Comparison of ENCODE assay signal across 12 cellular contexts in the genomic region with DNA sequence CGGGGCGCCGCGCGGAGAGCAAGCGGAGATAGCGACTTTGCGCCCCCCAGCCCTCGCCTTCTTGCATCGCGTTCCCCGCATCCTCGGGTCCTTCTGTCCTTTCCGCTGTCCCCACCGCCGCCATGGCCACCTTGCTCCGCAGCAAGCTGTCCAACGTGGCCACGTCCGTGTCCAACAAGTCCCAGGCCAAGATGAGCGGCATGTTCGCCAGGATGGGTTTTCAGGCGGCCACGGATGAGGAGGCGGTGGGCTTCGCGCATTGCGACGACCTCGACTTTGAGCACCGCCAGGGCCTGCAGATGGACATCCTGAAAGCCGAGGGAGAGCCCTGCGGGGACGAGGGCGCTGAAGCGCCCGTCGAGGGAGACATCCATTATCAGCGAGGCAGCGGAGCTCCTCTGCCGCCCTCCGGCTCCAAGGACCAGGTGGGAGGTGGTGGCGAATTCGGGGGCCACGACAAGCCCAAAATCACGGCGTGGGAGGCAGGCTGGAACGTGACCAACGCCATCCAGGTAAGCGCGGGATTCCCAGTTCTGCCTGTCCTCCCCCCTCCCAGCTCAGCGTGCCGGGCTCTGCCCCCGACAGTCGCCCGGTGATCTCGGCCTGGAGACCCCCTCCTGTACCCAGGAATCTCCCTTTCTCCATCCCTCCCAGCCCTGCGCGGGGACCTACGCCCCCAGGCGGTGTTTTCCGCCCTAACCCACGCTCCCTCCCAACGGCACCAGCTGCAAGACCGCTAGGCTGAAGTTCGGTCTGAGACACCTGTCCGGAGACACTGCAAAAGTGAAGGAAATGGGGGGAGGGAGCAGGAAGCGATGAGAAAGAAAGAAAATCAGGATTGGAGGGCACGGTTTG. TPM values are rescaled to one million over a fixed set of nuclear protein-coding genes. Genes with fewer than 3 reads are reported as not detected.
DNase-seq lines count a peak whose midpoint lies in the region; ATAC-seq and TF ChIP-seq lines count a peak whose summit lies in the region.
"Had no signal": no experiment of that assay in that cellular context is flagged by ENCODE, and none has a peak within 500 bp of the region (broad histone marks: within the 10 kb centered on the region; RNA-seq: fewer than 3 reads in every experiment).

No MANE protein-coding gene starts in this region.

- H2BK20ac ChIP-seq in H9 (ENCODE audit: low read depth, low read length, poor library complexity, severe bottlenecking): no peak overlapping the region

- H3K4me2 ChIP-seq in H9 (ENCODE audit: insufficient read depth, insufficient read length, low read length): peak overlapping the region; percentile 58

- H4K91ac ChIP-seq in H9 (ENCODE audit: insufficient read length, low read depth, low read length): no peak overlapping the region

- H2AK5ac ChIP-seq in H9 (ENCODE audit: insufficient read length, low read length): no peak overlapping the region

- peaks cover 6% of the 10 kb centered on the region; the same call in 1 of the 2 replicates for H3K4me1 ChIP-seq in H9 (ENCODE audit: insufficient read depth, low read length)

- no peak overlapping the region for H2BK12ac ChIP-seq in H9 (ENCODE audit: insufficient read length, low read depth, low read length)

- H3K27me3 ChIP-seq in H9 (ENCODE audit: insufficient read depth, low read length): peaks cover 92% of the 10 kb centered on the region

- no peak overlapping the region for H3K4ac ChIP-seq in H9 (ENCODE audit: low read depth, low read length)

- H3K27ac Mint-ChIP-seq in H9 (no peak overlapping the region; a peak in 1 of 7 replicates), naive B cell (peak overlapping the region in 4 of 6 donors; percentile 39 to 88 (median 71))
- no peak overlapping the region for H3K27ac Mint-ChIP-seq in activated T-helper 17 cell treated with anti-CD3 and anti-CD28 coated beads, Interleukin-2, amount 50 U/mL, for 72 hours

- peaks cover 25% of the 10 kb centered on the region for H3K23me2 ChIP-seq in H9 (ENCODE audit: insufficient read length, low read depth, low read length, poor library complexity, severe bottlenecking)

- no peak overlapping the region; the same call in 1 of the 2 replicates for H2BK15ac ChIP-seq in H9 (ENCODE audit: low read depth, low read length)

- no peak overlapping the region for H3T11ph ChIP-seq in H9 (ENCODE audit: low read length)

- no peak overlapping the region for H3K18ac ChIP-seq in H9 (ENCODE audit: insufficient read length, low read depth, low read length)

- H3K9me3 ChIP-seq in H9 (ENCODE audit: control insufficient read depth, low read depth, low read length): no peaks in the 10 kb centered on the region

- no peak overlapping the region for H4K5ac ChIP-seq in H9 (ENCODE audit: insufficient read length, low read depth, low read length)

- H3K27me3 Mint-ChIP-seq in H9 (ENCODE audit: low read depth): peaks cover 100% of the 10 kb centered on the region
- H3K27me3 Mint-ChIP-seq in activated T-helper 17 cell treated with anti-CD3 and anti-CD28 coated beads, Interleukin-2, amount 50 U/mL, for 72 hours: peaks cover 78% of the 10 kb centered on the region
- peaks cover 77 to 98% (median 93%) of the 10 kb centered on the region in 3 donors for H3K27me3 Mint-ChIP-seq in naive B cell

- H3K79me1 ChIP-seq in H9 (ENCODE audit: insufficient read depth, low read depth, low read length, poor library complexity, severe bottlenecking): no peaks in the 10 kb centered on the region

- H3K27ac ChIP-seq in H9 (ENCODE audit: insufficient read length, low read depth, low read length): no peak overlapping the region

- H3K9me3 Mint-ChIP-seq in H9 (peaks cover 4 to 7% of the 10 kb centered on the region in 2 experiments; a peak in 4 of 5 replicates), naive B cell (peaks cover 2 to 28% (median 16%) of the 10 kb centered on the region in 7 donors)
- H3K9me3 Mint-ChIP-seq in activated T-helper 17 cell treated with anti-CD3 and anti-CD28 coated beads, Interleukin-2, amount 50 U/mL, for 72 hours: no peaks in the 10 kb centered on the region

- no peak overlapping the region for H2BK120ac ChIP-seq in H9 (ENCODE audit: low read depth, low read length, poor library complexity, severe bottlenecking)

- H2AFZ ChIP-seq in H9 (ENCODE audit: low read length): no peak overlapping the region

- no peak overlapping the region for H2BK5ac ChIP-seq in H9 (ENCODE audit: insufficient read length, low read length)

- no peak overlapping the region for H3K9ac ChIP-seq in H9 (ENCODE audit: extremely low read depth, insufficient read length, low read length)

- peak; percentile 32; the same call in 1 of the 3 replicates for TF ChIP-seq CTCF in H9 (conservative IDR thresholded peaks at IDR 0.05)

- peaks cover 51 to 67% of the 10 kb centered on the region in 2 experiments for H3K4me1 Mint-ChIP-seq in H9
- peaks cover 21% of the 10 kb centered on the region for H3K4me1 Mint-ChIP-seq in activated T-helper 17 cell treated with anti-CD3 and anti-CD28 coated beads, Interleukin-2, amount 50 U/mL, for 72 hours
- H3K4me1 Mint-ChIP-seq in naive B cell: peaks cover 52 to 72% (median 63%) of the 10 kb centered on the region in 3 donors

- H3K36me3 Mint-ChIP-seq in H9 (ENCODE audit: insufficient read depth in 1 of 3, low read depth in 3 of 3) (no peaks in the 10 kb centered on the region; a peak in 1 of 7 replicates), naive B cell (peaks cover 5 to 35% of the 10 kb centered on the region in 2 donors)
- H3K36me3 Mint-ChIP-seq in activated T-helper 17 cell treated with anti-CD3 and anti-CD28 coated beads, Interleukin-2, amount 50 U/mL, for 72 hours (ENCODE audit: low read depth): peaks cover 10% of the 10 kb centered on the region

- H3K4me3 Mint-ChIP-seq in H9: peak overlapping the region; percentile 42 to 75
- peak overlapping the region; percentile 40 for H3K4me3 Mint-ChIP-seq in activated T-helper 17 cell treated with anti-CD3 and anti-CD28 coated beads, Interleukin-2, amount 50 U/mL, for 72 hours
- peak overlapping the region; percentile 50 to 89 (median 74) for H3K4me3 Mint-ChIP-seq in naive B cell

- no peaks in the 10 kb centered on the region for H3K79me2 ChIP-seq in H9 (ENCODE audit: insufficient read depth, low read length)

- DNase-seq in NCI-H524 (lab: John Stamatoyannopoulos, UW): peak; percentile 44 to 67
- no peak for DNase-seq in NCI-H524 treated with DMSO at 0.1 percent for 48 hours (lab: John Stamatoyannopoulos, UW)
- DNase-seq in H9: peak; percentile 72
- DNase-seq in naive B cell: no peak
- DNase-seq in HuH-7.5 (ENCODE audit: low spot score): no peak
- DNase-seq in kidney glomerular epithelial cell (lab: John Stamatoyannopoulos, UW): no peak

- WGBS in H9 (ENCODE audit: extremely low coverage, insufficient read length, low lambda C conversion rate): no CpG with 5 or more reads among the region's 69 CpGs

- ATAC-seq in activated T-helper 17 cell treated with anti-CD3 and anti-CD28 coated beads, Interleukin-2, amount 50 U/mL, for 72 hours (replicated peaks): no peak
- ATAC-seq in naive B cell (ENCODE audit: low read depth in 2 of 2) (no peak), HG02970 (IDR thresholded peaks at IDR 0.05; ENCODE audit: low FRiP score, unreplicated experiment) (no peak)

- H3K23ac ChIP-seq in H9 (ENCODE audit: insufficient read length, low read depth, low read length): no peak overlapping the region

- no peak overlapping the region for H4K8ac ChIP-seq in H9 (replicated peaks; ENCODE audit: insufficient read length, low read depth, low read length)

- H3K56ac ChIP-seq in H9 (ENCODE audit: insufficient read length, low read depth, low read length): no peak overlapping the region

- H4K20me1 ChIP-seq in H9 (ENCODE audit: control insufficient read depth, insufficient read depth, insufficient read length): no peaks in the 10 kb centered on the region

- no peak overlapping the region for H3K14ac ChIP-seq in H9 (ENCODE audit: insufficient read depth, low read length)

RNA-seq across cellular contexts. Expression of a gene that starts 0.5 kb away (rescaled TPM):
- total RNA-seq in H9 (2021): 0.24 and 0.33 TPM in 2 replicates
- total RNA-seq in activated T-helper 17 cell treated with anti-CD3 and anti-CD28 coated beads, Interleukin-2, amount 50 U/mL, for 72 hours: under 1 TPM in 1 of 2 donors, not detected in 1; 0.11 TPM
- polyA plus RNA-seq in naive B cell (ENCODE audit: low read depth in 6 of 6): not detected
- total RNA-seq: LHCN-M2, myocyte had no signal
- polyA plus RNA-seq: adipose tissue, AG04450 had no signal

RNA-seq across cellular contexts. Expression of a gene that starts 23.4 kb away (rescaled TPM):
- 14.0 and 14.1 TPM in 2 replicates for total RNA-seq in H9 (2021)
- 10 to 100 TPM in 1 of 2 donors, 1 to 10 TPM in 1; 9.9 to 10.4 TPM for total RNA-seq in activated T-helper 17 cell treated with anti-CD3 and anti-CD28 coated beads, Interleukin-2, amount 50 U/mL, for 72 hours
- 1 to 10 TPM; 3.5 to 9.6 (median 7.7) TPM for polyA plus RNA-seq in naive B cell (ENCODE audit: low read depth in 6 of 6)

Comparison
In these comparisons a context has a peak if more than half of its experiments do, and no peak if none do; other contexts are left out.
1. DNase-seq: peak in NCI-H524 (2 of 2) and H9 (single experiment); none in NCI-H524 treated with DMSO at 0.1 percent for 48 hours (single experiment), naive B cell (single experiment), HuH-7.5 (single experiment) and kidney glomerular epithelial cell (single experiment).
2. H3K27ac Mint-ChIP-seq: peak in naive B cell (4 of 6); none in H9 (0 of 3) and activated T-helper 17 cell treated with anti-CD3 and anti-CD28 coated beads, Interleukin-2, amount 50 U/mL, for 72 hours (single experiment).
3. Peak in every context shown above with its lines, with median percentiles within 50 percentile points of each other: H3K4me3 Mint-ChIP-seq.